Comparison of ENCODE assay signal across 22 cellular contexts in genomic region chr20:3613821-3614440, GRCh38. TPM values are rescaled to one million over a fixed set of nuclear protein-coding genes. Genes with fewer than 3 reads are reported as not detected.
A peak's percentile ranks its signal among the peaks of the same experiment; 100 is the strongest.
DNase-seq lines count a peak whose midpoint lies in the region; ATAC-seq, FAIRE-seq and TF ChIP-seq lines count a peak whose summit lies in the region.
"Had no signal": no experiment of that assay in that cellular context is flagged by ENCODE, and none has a peak within 500 bp of the region (broad histone marks: within the 10 kb centered on the region; RNA-seq: fewer than 3 reads in every experiment).

No MANE protein-coding gene starts in this region.

- H2AFZ ChIP-seq in GM23338: no peak overlapping the region

- POLR2A ChIA-PET in AG04449 (lab: Yijun Ruan, JAX): interaction anchor here (0.6 kb wide), 1 partner anchor 22 kb away, joined by 3 read pairs; no protein-coding TSS in a partner anchor

- H3K27ac ChIP-seq in GM23338 (ENCODE audit: low read depth): no peak overlapping the region
- H3K27ac ChIP-seq: cardiac muscle cell, uterus had no signal

- DNase-seq in AG04449 (ENCODE audit: low read depth, low spot score) (no peak), GM23338 (ENCODE audit: low spot score) (no peak), bronchial epithelial cell (ENCODE audit: low read depth) (peak; percentile 3), iris pigment epithelial cell (ENCODE audit: low read depth) (peak; percentile 31), ecto neural progenitor cell (ENCODE audit: low spot score) (no peak), cerebellar cortex (ENCODE audit: low spot score) (no peak)
- DNase-seq: activated CD4-positive, alpha-beta T cell treated with anti-CD3 and anti-CD28 coated beads, Interleukin-2, amount 50 U/mL, for 4 hours; activated T-cell treated with anti-CD3 and anti-CD28 coated beads, Interleukin-2, amount 50 U/mL, for 24 hours; Calu3; immature natural killer cell; mesendoderm; MV-4-11; NCI-H2029 treated with DMSO at 0.1 percent for 48 hours; NCI-H526 treated with DMSO at 0.1 percent for 48 hours; right cardiac atrium; uterus had no signal

- no peaks in the 10 kb centered on the region for H3K27me3 ChIP-seq in GM23338 (ENCODE audit: insufficient read depth)
- H3K27me3 ChIP-seq in bronchial epithelial cell (ENCODE audit: control insufficient read depth, insufficient read depth, low read length): no peaks in the 10 kb centered on the region
- H3K27me3 ChIP-seq: cardiac muscle cell, uterus had no signal

- CTCF ChIA-PET in AG04449 (lab: Yijun Ruan, JAX): interaction anchor here (0.9 to 2.8 kb wide), 4 partner anchors 9 to 206 kb away, joined by 3 to 12 read pairs (median 4); partner anchors contain the start of gene DNAAF9

- no peaks in the 10 kb centered on the region for H3K79me2 ChIP-seq in GM23338 (replicated peaks; ENCODE audit: insufficient read depth)

- H4K20me1 ChIP-seq in GM23338 (replicated peaks; ENCODE audit: insufficient read depth): no peaks in the 10 kb centered on the region; the same call in 1 of the 2 replicates

- H3K36me3 ChIP-seq in GM23338 (ENCODE audit: insufficient read depth) (no peaks in the 10 kb centered on the region), bronchial epithelial cell (ENCODE audit: control insufficient read depth, insufficient read depth, low read length) (peaks cover 1% of the 10 kb centered on the region)
- H3K36me3 ChIP-seq: cardiac muscle cell, uterus had no signal

- no peak overlapping the region for H3K4me3 Mint-ChIP-seq in GM23338
- H3K4me3 Mint-ChIP-seq: activated naive CD8-positive, alpha-beta T cell; activated T-cell treated with anti-CD3 and anti-CD28 coated beads, Interleukin-2, amount 50 U/mL, for 24 hours; immature natural killer cell had no signal

- peak; percentile 38; the same call in 2 of the 3 replicates for ATAC-seq in GM23338
- ATAC-seq in HG02870 (IDR thresholded peaks at IDR 0.05; ENCODE audit: unreplicated experiment): no peak
- no peak for ATAC-seq in HG02884 (IDR thresholded peaks at IDR 0.05; ENCODE audit: unreplicated experiment)
- ATAC-seq: right cardiac atrium had no signal

- peaks cover 5% of the 10 kb centered on the region for H3K27me3 Mint-ChIP-seq in GM23338 (ENCODE audit: insufficient read depth, low read depth, poor library complexity)
- H3K27me3 Mint-ChIP-seq: activated naive CD8-positive, alpha-beta T cell; activated T-cell treated with anti-CD3 and anti-CD28 coated beads, Interleukin-2, amount 50 U/mL, for 24 hours had no signal

- no peaks in the 10 kb centered on the region for H3K36me3 Mint-ChIP-seq in GM23338 (ENCODE audit: low read depth)

- TF ChIP-seq CTCF in AG04449 (IDR thresholded peaks at IDR 0.05; ENCODE audit: insufficient read depth, low read length, missing control alignments) (no peak), GM23338 (conservative IDR thresholded peaks at IDR 0.05; ENCODE audit: low read depth in 2 of 2) (no peak), bronchial epithelial cell (IDR thresholded peaks at IDR 0.05; ENCODE audit: insufficient read depth, low read length, severe bottlenecking) (no peak)

- H3K4me3 ChIP-seq in AG04449 (ENCODE audit: low read depth, low read length) (peak overlapping the region; percentile 31), GM23338 (no peak overlapping the region), bronchial epithelial cell (ENCODE audit: low read depth, low read length) (no peak overlapping the region)
- H3K4me3 ChIP-seq: cardiac muscle cell, uterus had no signal

- H3F3A ChIP-seq in GM23338 (replicated peaks; ENCODE audit: low read depth): no peaks in the 10 kb centered on the region

- no peaks in the 10 kb centered on the region; the same call in none of the 2 replicates for H3K4me1 ChIP-seq in GM23338 (ENCODE audit: insufficient read depth)
- H3K4me1 ChIP-seq: uterus had no signal

- H3K27ac Mint-ChIP-seq in GM23338: no peak overlapping the region
- H3K27ac Mint-ChIP-seq: activated naive CD8-positive, alpha-beta T cell; activated T-cell treated with anti-CD3 and anti-CD28 coated beads, Interleukin-2, amount 50 U/mL, for 24 hours; immature natural killer cell had no signal

- peaks cover 15% of the 10 kb centered on the region; the same call in 2 of the 3 replicates for H3K4me1 Mint-ChIP-seq in GM23338
- H3K4me1 Mint-ChIP-seq: immature natural killer cell had no signal

- no peak overlapping the region for H3K4me2 ChIP-seq in GM23338

- H3K9me2 ChIP-seq in GM23338 (ENCODE audit: insufficient read depth): no peaks in the 10 kb centered on the region

- no peak for FAIRE-seq in bronchial epithelial cell (lab: Jason Lieb, UNC)
- FAIRE-seq: A204.1 had no signal

- no peaks in the 10 kb centered on the region for H3K9me3 Mint-ChIP-seq in GM23338
- H3K9me3 Mint-ChIP-seq: activated T-cell treated with anti-CD3 and anti-CD28 coated beads, Interleukin-2, amount 50 U/mL, for 24 hours; immature natural killer cell had no signal

TF ChIP-seq in GM23338, 12 proteins besides CTCF, POLR2A, EP300 and RAD21 (continues in another document):
- TF ChIP-seq EZH2phosphoT487 (IDR thresholded peaks at IDR 0.05; ENCODE audit: unreplicated experiment) (no peak), NANOG (IDR thresholded peaks at IDR 0.05; ENCODE audit: borderline replicate concordance) (no peak), EZH2 (IDR thresholded peaks at IDR 0.05; ENCODE audit: low read depth, unreplicated experiment) (no peak), ZNF114 (CRISPR knock-in tag; IDR thresholded peaks at IDR 0.05) (no peak), ETS1 (IDR thresholded peaks at IDR 0.05) (no peak), POLR2AphosphoS5 (IDR thresholded peaks at IDR 0.05; ENCODE audit: low read depth) (no peak), JUNB (IDR thresholded peaks at IDR 0.05; ENCODE audit: unreplicated experiment) (no peak)
- TF ChIP-seq, protein P1, sequence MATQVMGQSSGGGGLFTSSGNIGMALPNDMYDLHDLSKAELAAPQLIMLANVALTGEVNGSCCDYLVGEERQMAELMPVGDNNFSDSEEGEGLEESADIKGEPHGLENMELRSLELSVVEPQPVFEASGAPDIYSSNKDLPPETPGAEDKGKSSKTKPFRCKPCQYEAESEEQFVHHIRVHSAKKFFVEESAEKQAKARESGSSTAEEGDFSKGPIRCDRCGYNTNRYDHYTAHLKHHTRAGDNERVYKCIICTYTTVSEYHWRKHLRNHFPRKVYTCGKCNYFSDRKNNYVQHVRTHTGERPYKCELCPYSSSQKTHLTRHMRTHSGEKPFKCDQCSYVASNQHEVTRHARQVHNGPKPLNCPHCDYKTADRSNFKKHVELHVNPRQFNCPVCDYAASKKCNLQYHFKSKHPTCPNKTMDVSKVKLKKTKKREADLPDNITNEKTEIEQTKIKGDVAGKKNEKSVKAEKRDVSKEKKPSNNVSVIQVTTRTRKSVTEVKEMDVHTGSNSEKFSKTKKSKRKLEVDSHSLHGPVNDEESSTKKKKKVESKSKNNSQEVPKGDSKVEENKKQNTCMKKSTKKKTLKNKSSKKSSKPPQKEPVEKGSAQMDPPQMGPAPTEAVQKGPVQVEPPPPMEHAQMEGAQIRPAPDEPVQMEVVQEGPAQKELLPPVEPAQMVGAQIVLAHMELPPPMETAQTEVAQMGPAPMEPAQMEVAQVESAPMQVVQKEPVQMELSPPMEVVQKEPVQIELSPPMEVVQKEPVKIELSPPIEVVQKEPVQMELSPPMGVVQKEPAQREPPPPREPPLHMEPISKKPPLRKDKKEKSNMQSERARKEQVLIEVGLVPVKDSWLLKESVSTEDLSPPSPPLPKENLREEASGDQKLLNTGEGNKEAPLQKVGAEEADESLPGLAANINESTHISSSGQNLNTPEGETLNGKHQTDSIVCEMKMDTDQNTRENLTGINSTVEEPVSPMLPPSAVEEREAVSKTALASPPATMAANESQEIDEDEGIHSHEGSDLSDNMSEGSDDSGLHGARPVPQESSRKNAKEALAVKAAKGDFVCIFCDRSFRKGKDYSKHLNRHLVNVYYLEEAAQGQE (IDR thresholded peaks at IDR 0.05; ENCODE audit: unreplicated experiment): no peak

RNA-seq across cellular contexts. Expression of gene GFRA4, which starts 49.3 kb away (rescaled TPM):
- not detected in 2 replicates for total RNA-seq in GM23338 (2014; rRNA removed; shearing (Covaris generic))
- 0.30 TPM in 1 of 2 replicates, not detected in the other for polyA plus RNA-seq in GM23338 (2016; fragmentation: Nextera tagmentation; extraction: Ambion mirVana)
- not detected in 2 replicates for total RNA-seq in bronchial epithelial cell
- total RNA-seq: Calu3, cardiac muscle cell, right cardiac atrium, uterus had no signal
- polyA plus RNA-seq: cardiac muscle cell, immature natural killer cell, neural cell, right cardiac atrium had no signal

Comparison
In these comparisons a context has a peak if more than half of its experiments do, and no peak if none do; other contexts are left out.
1. DNase-seq: peak in bronchial epithelial cell (single experiment) and iris pigment epithelial cell (single experiment); none in AG04449 (single experiment), GM23338 (single experiment), ecto neural progenitor cell (single experiment) and cerebellar cortex (single experiment).